24 cellular contexts compared by ENCODE assay signal in genomic region chr4:113950207-113950606, GRCh38. TPM values are rescaled to one million over a fixed set of nuclear protein-coding genes. Genes with fewer than 3 reads are reported as not detected.
"Had no signal": no experiment of that assay in that cellular context is flagged by ENCODE, and none has a peak within 500 bp of the region (broad histone marks: within the 10 kb centered on the region; RNA-seq: fewer than 3 reads in every experiment).

No MANE protein-coding gene starts in this region.

- H3K9me3 ChIP-seq: gastrocnemius medialis, right atrium auricular region, stomach, thyroid gland, upper lobe of right lung had no signal

- H3K36me3 ChIP-seq: gastrocnemius medialis, right atrium auricular region, stomach, thyroid gland, upper lobe of right lung had no signal

- H3K4me3 Mint-ChIP-seq: activated CD8-positive, alpha-beta memory T cell treated with anti-CD3 and anti-CD28 coated beads, Interleukin-2, amount 10 ng/mL, durations not matched to agents 7 days and 5 days; activated CD8-positive, alpha-beta T cell treated with anti-CD3 and anti-CD28 coated beads, Interleukin-2, amount 10 ng/mL, durations not matched to agents 7 days and 5 days; activated naive CD4-positive, alpha-beta T cell treated with anti-CD3 and anti-CD28 coated beads, Interleukin-2, amount 50 U/mL, for 24 hours; activated naive CD8-positive, alpha-beta T cell treated with anti-CD3 and anti-CD28 coated beads, Interleukin-2, amount 50 U/mL, for 24 hours; mesothelial cell of epicardium; naive thymus-derived CD4-positive, alpha-beta T cell; stimulated activated naive B cell treated with anti-CD40 and anti-IgM and Interleukin-4, amounts not matched to agents 10 μg/mL and 1 μg/mL and 100 μg/mL, for 72 hours had no signal

- H3K9me3 Mint-ChIP-seq: activated naive CD4-positive, alpha-beta T cell treated with anti-CD3 and anti-CD28 coated beads, Interleukin-2, amount 50 U/mL, for 24 hours; activated naive CD8-positive, alpha-beta T cell treated with anti-CD3 and anti-CD28 coated beads, Interleukin-2, amount 50 U/mL, for 24 hours; activated T-helper 2 cell treated with anti-CD3 and anti-CD28 coated beads, Interferon-gamma antibody, Interleukin-2, Interleukin-4, amounts not matched to agents 10 μg/mL and 5 μg/mL and 100 μg/mL, durations not matched to agents 14 hours and 24 hours and 36 hours; mesothelial cell of epicardium; naive thymus-derived CD4-positive, alpha-beta T cell; stimulated activated naive B cell treated with anti-CD40 and anti-IgM and Interleukin-4, amounts not matched to agents 10 μg/mL and 1 μg/mL and 100 μg/mL, for 72 hours had no signal

- H3K27ac Mint-ChIP-seq: activated CD8-positive, alpha-beta memory T cell treated with anti-CD3 and anti-CD28 coated beads, Interleukin-2, amount 10 ng/mL, durations not matched to agents 7 days and 5 days; activated CD8-positive, alpha-beta T cell treated with anti-CD3 and anti-CD28 coated beads, Interleukin-2, amount 10 ng/mL, durations not matched to agents 7 days and 5 days; activated naive CD4-positive, alpha-beta T cell treated with anti-CD3 and anti-CD28 coated beads, Interleukin-2, amount 50 U/mL, for 24 hours; activated naive CD8-positive, alpha-beta T cell treated with anti-CD3 and anti-CD28 coated beads, Interleukin-2, amount 50 U/mL, for 24 hours; activated T-helper 2 cell treated with anti-CD3 and anti-CD28 coated beads, Interferon-gamma antibody, Interleukin-2, Interleukin-4, amounts not matched to agents 10 μg/mL and 5 μg/mL and 100 μg/mL, durations not matched to agents 14 hours and 24 hours and 36 hours; mesothelial cell of epicardium; naive thymus-derived CD4-positive, alpha-beta T cell; stimulated activated naive B cell treated with anti-CD40 and anti-IgM and Interleukin-4, amounts not matched to agents 10 μg/mL and 1 μg/mL and 100 μg/mL, for 72 hours had no signal

- DNase-seq: activated CD8-positive, alpha-beta memory T cell treated with anti-CD3 and anti-CD28 coated beads, Interleukin-2, amount 10 ng/mL, durations not matched to agents 7 days and 5 days; activated CD8-positive, alpha-beta T cell treated with anti-CD3 and anti-CD28 coated beads, Interleukin-2, amount 10 ng/mL, durations not matched to agents 7 days and 5 days; activated naive CD8-positive, alpha-beta T cell treated with anti-CD3 and anti-CD28 coated beads, Interleukin-2, amount 50 U/mL, for 24 hours; activated T-cell treated with anti-CD3 and anti-CD28 coated beads, Interleukin-2, amount 50 U/mL, for 48 hours; amygdala; dorsolateral prefrontal cortex; effector memory CD4-positive, alpha-beta T cell; gastrocnemius medialis; glutamatergic neuron; mammary epithelial cell; naive thymus-derived CD4-positive, alpha-beta T cell; stimulated activated CD4-positive, alpha-beta T cell treated with anti-CD3 and anti-CD28 coated beads, Interleukin-15, amount 100 ng/mL, for 24 hours; stimulated activated CD4-positive, alpha-beta T cell treated with anti-CD3 and anti-CD28 coated beads, Interleukin-2, amount 100 ng/mL, for 24 hours; stimulated activated naive B cell treated with anti-CD40 and anti-IgM and Interleukin-4, amounts not matched to agents 10 μg/mL and 1 μg/mL and 100 μg/mL, for 72 hours; stomach; T-helper 2 cell; thyroid gland; upper lobe of right lung had no signal

- H3K4me3 ChIP-seq: coronary artery, dorsolateral prefrontal cortex, gastrocnemius medialis, right atrium auricular region, stomach, thyroid gland, upper lobe of right lung had no signal

- H3K36me3 Mint-ChIP-seq: activated CD8-positive, alpha-beta memory T cell treated with anti-CD3 and anti-CD28 coated beads, Interleukin-2, amount 10 ng/mL, durations not matched to agents 7 days and 5 days; activated naive CD4-positive, alpha-beta T cell treated with anti-CD3 and anti-CD28 coated beads, Interleukin-2, amount 50 U/mL, for 24 hours; mesothelial cell of epicardium; naive thymus-derived CD4-positive, alpha-beta T cell; stimulated activated naive B cell treated with anti-CD40 and anti-IgM and Interleukin-4, amounts not matched to agents 10 μg/mL and 1 μg/mL and 100 μg/mL, for 72 hours had no signal

- H3K4me1 ChIP-seq: gastrocnemius medialis, parathyroid adenoma, thyroid gland had no signal

- ATAC-seq: activated CD8-positive, alpha-beta memory T cell treated with anti-CD3 and anti-CD28 coated beads, Interleukin-2, amount 10 ng/mL, durations not matched to agents 7 days and 5 days; activated CD8-positive, alpha-beta T cell treated with anti-CD3 and anti-CD28 coated beads, Interleukin-2, amount 10 ng/mL, durations not matched to agents 7 days and 5 days; activated naive CD8-positive, alpha-beta T cell treated with anti-CD3 and anti-CD28 coated beads, Interleukin-2, amount 50 U/mL, for 24 hours; gastrocnemius medialis; naive thymus-derived CD4-positive, alpha-beta T cell; stimulated activated naive B cell treated with anti-CD40 and anti-IgM and Interleukin-4, amounts not matched to agents 10 μg/mL and 1 μg/mL and 100 μg/mL, for 72 hours; upper lobe of right lung had no signal

- H3K4me1 Mint-ChIP-seq: activated CD8-positive, alpha-beta memory T cell treated with anti-CD3 and anti-CD28 coated beads, Interleukin-2, amount 10 ng/mL, durations not matched to agents 7 days and 5 days had no signal

- H3K27ac ChIP-seq: coronary artery, gastrocnemius medialis, parathyroid adenoma, right atrium auricular region, thyroid gland, upper lobe of right lung had no signal

- H3K27me3 ChIP-seq: gastrocnemius medialis, right atrium auricular region, stomach, thyroid gland, upper lobe of right lung had no signal

RNA-seq across cellular contexts. Expression of gene ARSJ, which starts 29.2 kb away (rescaled TPM):
- total RNA-seq: activated CD8-positive, alpha-beta memory T cell treated with anti-CD3 and anti-CD28 coated beads, Interleukin-2, amount 10 ng/mL, durations not matched to agents 7 days and 5 days; activated CD8-positive, alpha-beta T cell treated with anti-CD3 and anti-CD28 coated beads, Interleukin-2, amount 10 ng/mL, durations not matched to agents 7 days and 5 days; activated T-helper 2 cell treated with anti-CD3 and anti-CD28 coated beads, Interferon-gamma antibody, Interleukin-2, Interleukin-4, amounts not matched to agents 10 μg/mL and 5 μg/mL and 100 μg/mL, durations not matched to agents 14 hours and 24 hours and 36 hours had no signal
